ENCODE assay signal across 21 cellular contexts in genomic region chr5:179418972-179419371, GRCh38.
DNase-seq lines count a peak whose midpoint lies in the region; ATAC-seq and TF ChIP-seq lines count a peak whose summit lies in the region.
"Had no signal": no experiment of that assay in that cellular context is flagged by ENCODE, and none has a peak within 500 bp of the region (broad histone marks: within the 10 kb centered on the region; RNA-seq: fewer than 3 reads in every experiment).

No MANE protein-coding gene starts in this region.

- peaks cover 3% of the 10 kb centered on the region for H3K27me3 Mint-ChIP-seq in endodermal cell (ENCODE audit: insufficient read depth)
- H3K27me3 Mint-ChIP-seq: CD4-positive, CD25-positive, alpha-beta regulatory T cell had no signal

- no peak overlapping the region for H3K4me3 ChIP-seq in SK-N-SH (ENCODE audit: low read depth in 2 of 2, low read length in 1 of 2)
- no peak overlapping the region for H3K4me3 ChIP-seq in H7 (ENCODE audit: insufficient read depth, low read depth, low read length)
- H3K4me3 ChIP-seq in endodermal cell (ENCODE audit: low read length), result no peak overlapping the region
- no peak overlapping the region for H3K4me3 ChIP-seq in osteoblast (ENCODE audit: insufficient read depth, low read length)
- H3K4me3 ChIP-seq: BLaER1, GM12878, GM23248, HAP-1 had no signal

- no peak for TF ChIP-seq EP300 in SK-N-SH (IDR thresholded peaks at IDR 0.05; ENCODE audit: borderline replicate concordance in 1 of 2, low read depth in 1 of 2, low read length in 1 of 2)

- no peak overlapping the region for H3K9ac ChIP-seq in SK-N-SH
- H3K9ac ChIP-seq in endodermal cell (ENCODE audit: extremely low read depth, low read length, poor library complexity, severe bottlenecking), result no peak overlapping the region
- H3K9ac ChIP-seq: BLaER1, GM23248 had no signal

- TF ChIP-seq RAD21 in SK-N-SH (IDR thresholded peaks at IDR 0.05; ENCODE audit: low read length), result no peak

- H3K36me3 Mint-ChIP-seq in endodermal cell (ENCODE audit: low read depth), result no peaks in the 10 kb centered on the region
- H3K36me3 Mint-ChIP-seq: CD4-positive, CD25-positive, alpha-beta regulatory T cell; CD8-positive, alpha-beta T cell had no signal

- H3K4me1 Mint-ChIP-seq in endodermal cell, result no peaks in the 10 kb centered on the region
- H3K4me1 Mint-ChIP-seq: B cell; CD4-positive, CD25-positive, alpha-beta regulatory T cell had no signal

- H3K4me2 ChIP-seq in SK-N-SH (no peak overlapping the region), osteoblast (ENCODE audit: insufficient read depth, low read length) (no peak overlapping the region)
- H3K4me2 ChIP-seq: BLaER1 had no signal

- no peaks in the 10 kb centered on the region for H3K36me3 ChIP-seq in SK-N-SH (replicated peaks in 1 of 2; ENCODE audit: control insufficient read depth in 1 of 2, insufficient read depth in 2 of 2, low read length in 1 of 2)
- H3K36me3 ChIP-seq in H7 (replicated peaks; ENCODE audit: control insufficient read depth, insufficient read depth, low read length), result no peaks in the 10 kb centered on the region
- H3K36me3 ChIP-seq in endodermal cell (ENCODE audit: control insufficient read depth, insufficient read depth, low read length), result no peaks in the 10 kb centered on the region
- no peaks in the 10 kb centered on the region for H3K36me3 ChIP-seq in osteoblast (ENCODE audit: insufficient read depth, low read length)
- H3K36me3 ChIP-seq: BLaER1, HAP-1 had no signal

- no peak overlapping the region for H3K27ac Mint-ChIP-seq in endodermal cell
- H3K27ac Mint-ChIP-seq: B cell; CD4-positive, CD25-positive, alpha-beta regulatory T cell; CD8-positive, alpha-beta T cell; HFFc6 had no signal

- POLR2A ChIA-PET in SK-N-SH (lab: Yijun Ruan, JAX), result no interaction called here

- H4K20me1 ChIP-seq in SK-N-SH (ENCODE audit: insufficient read depth) (no peaks in the 10 kb centered on the region), osteoblast (ENCODE audit: insufficient read depth, low read length) (no peaks in the 10 kb centered on the region)
- H4K20me1 ChIP-seq: BLaER1 had no signal

- DNase-seq in SK-N-SH, result peak; percentile 28
- DNase-seq in H7, result peak; percentile 33
- DNase-seq in endodermal cell, result peak; percentile 32
- DNase-seq in osteoblast (ENCODE audit: insufficient read length, low spot score, missing footprints), result peak; percentile 44
- DNase-seq in EL, result no peak
- DNase-seq in activated naive CD4-positive, alpha-beta T cell treated with anti-CD3 and anti-CD28 coated beads, Interleukin-2, amount 50 U/mL, for 16 hours, result no peak
- DNase-seq: Caco-2; CD4-positive, CD25-positive, alpha-beta regulatory T cell; CD8-positive, alpha-beta T cell; DMS153; DND-41; GDM1; GM23248; HFFc6 had no signal

- no peak overlapping the region for H3K4me3 Mint-ChIP-seq in endodermal cell
- H3K4me3 Mint-ChIP-seq: B cell; CD4-positive, CD25-positive, alpha-beta regulatory T cell; CD8-positive, alpha-beta T cell; HFFc6 had no signal

- H3K4me1 ChIP-seq in SK-N-SH (ENCODE audit: control insufficient read depth in 1 of 2, insufficient read depth in 2 of 2, low read depth in 1 of 2, low read length in 1 of 2) (peaks cover 0 to 31% of the 10 kb centered on the region in 2 experiments; a peak in 1 of 4 replicates), endodermal cell (ENCODE audit: control insufficient read depth, insufficient read depth, low read length) (no peaks in the 10 kb centered on the region), osteoblast (ENCODE audit: insufficient read depth, low read length) (peaks cover 4% of the 10 kb centered on the region)
- H3K4me1 ChIP-seq: Caco-2, HAP-1 had no signal

- H3K27ac ChIP-seq in SK-N-SH (ENCODE audit: low read depth in 2 of 2, low read length in 1 of 2) (no peak overlapping the region), endodermal cell (ENCODE audit: low read depth, low read length) (no peak overlapping the region), osteoblast (ENCODE audit: low read depth, low read length) (no peak overlapping the region)
- H3K27ac ChIP-seq: 22Rv1, BLaER1, C4-2B, GM23248 had no signal

- ATAC-seq in SK-N-SH treated with all-trans-retinoic acid at 6 μM for 48 hours, result no peak
- ATAC-seq: CD8-positive, alpha-beta T cell; GM12878 had no signal

- no peaks in the 10 kb centered on the region for H3K9me3 Mint-ChIP-seq in endodermal cell
- H3K9me3 Mint-ChIP-seq: CD8-positive, alpha-beta T cell; HFFc6 had no signal

- H2AFZ ChIP-seq in SK-N-SH (ENCODE audit: low read depth) (no peak overlapping the region), osteoblast (ENCODE audit: low read length) (no peak overlapping the region)
- H2AFZ ChIP-seq: GM23248 had no signal

- no peaks in the 10 kb centered on the region for H3K79me2 ChIP-seq in SK-N-SH (ENCODE audit: insufficient read depth)
- no peaks in the 10 kb centered on the region for H3K79me2 ChIP-seq in osteoblast (ENCODE audit: insufficient read depth, low read length)

- H3F3A ChIP-seq in SK-N-SH (replicated peaks; ENCODE audit: insufficient read depth), result no peaks in the 10 kb centered on the region

- WGBS in SK-N-SH (ENCODE audit: low lambda C conversion rate), result 51% methylated on average over 10 of the region's 11 CpGs
- WGBS in endodermal cell (ENCODE audit: insufficient coverage in 1 of 2, insufficient read length in 1 of 2), 2 experiments, result 89 to 100% methylated on average over 9 to 11 of the region's 11 CpGs

- CTCF ChIA-PET in SK-N-SH (lab: Yijun Ruan, JAX), result no interaction called here

- H3K9me3 ChIP-seq in SK-N-SH, result no peaks in the 10 kb centered on the region
- H3K9me3 ChIP-seq in endodermal cell (ENCODE audit: control insufficient read depth, low read length), result no peaks in the 10 kb centered on the region
- H3K9me3 ChIP-seq in osteoblast (ENCODE audit: low read depth, low read length), result no peaks in the 10 kb centered on the region
- H3K9me3 ChIP-seq: BLaER1, Caco-2, HAP-1 had no signal

- H3K27me3 ChIP-seq in SK-N-SH (ENCODE audit: insufficient read depth), result no peaks in the 10 kb centered on the region
- H3K27me3 ChIP-seq in H7 (ENCODE audit: control insufficient read depth, insufficient read depth, low read length), result no peaks in the 10 kb centered on the region
- H3K27me3 ChIP-seq in endodermal cell (ENCODE audit: control insufficient read depth, insufficient read depth, low read length, poor library complexity, severe bottlenecking), result no peaks in the 10 kb centered on the region
- no peaks in the 10 kb centered on the region for H3K27me3 ChIP-seq in osteoblast (ENCODE audit: insufficient read depth, low read length)
- H3K27me3 ChIP-seq: BLaER1 had no signal

- no peaks in the 10 kb centered on the region for H3K9me2 ChIP-seq in SK-N-SH

- TF ChIP-seq CTCF in SK-N-SH (IDR thresholded peaks at IDR 0.05) (no peak), endodermal cell (conservative IDR thresholded peaks at IDR 0.05) (no peak), osteoblast (IDR thresholded peaks at IDR 0.05; ENCODE audit: extremely low read depth, low read depth, low read length) (no peak)

TF ChIP-seq in SK-N-SH, 30 proteins besides CTCF, POLR2A, EP300 and RAD21:
- TF ChIP-seq YY1 (IDR thresholded peaks at IDR 0.05; ENCODE audit: low read depth) (no peak), TCF12 (IDR thresholded peaks at IDR 0.05) (no peak), TEAD4 (IDR thresholded peaks at IDR 0.05; ENCODE audit: borderline replicate concordance, insufficient read depth) (no peak), GABPA (IDR thresholded peaks at IDR 0.05; ENCODE audit: low read depth) (no peak), JUND (IDR thresholded peaks at IDR 0.05) (no peak), FOXM1 (IDR thresholded peaks at IDR 0.05; ENCODE audit: low read depth) (no peak), MAX (IDR thresholded peaks at IDR 0.05; ENCODE audit: low read depth) (no peak), NFIC (IDR thresholded peaks at IDR 0.05; ENCODE audit: borderline replicate concordance) (no peak), CHD2 (IDR thresholded peaks at IDR 0.05; ENCODE audit: low read length, partially characterized antibody) (no peak), NRF1 (IDR thresholded peaks at IDR 0.05; ENCODE audit: low read depth, low read length) (no peak), RCOR1 (IDR thresholded peaks at IDR 0.05; ENCODE audit: low read length) (no peak)

TF ChIP-seq in SK-N-SH treated with all-trans-retinoic acid at 6 μM for 48 hours, 23 proteins besides CTCF, POLR2A, EP300 and RAD21 (continues in another document):
- TF ChIP-seq CREB5 (CRISPR knock-in tag; IDR thresholded peaks at IDR 0.05; ENCODE audit: low read depth) (no peak), BACH2 (CRISPR knock-in tag; IDR thresholded peaks at IDR 0.05; ENCODE audit: borderline replicate concordance) (no peak), OSR1 (CRISPR knock-in tag; IDR thresholded peaks at IDR 0.05) (no peak), ZNF565 (CRISPR knock-in tag; conservative IDR thresholded peaks at IDR 0.05; ENCODE audit: low read depth) (no peak), TOX (CRISPR knock-in tag; IDR thresholded peaks at IDR 0.05; ENCODE audit: borderline replicate concordance) (no peak)

Comparison
In these comparisons a context has a peak if more than half of its experiments do, and no peak if none do; other contexts are left out.
1. DNase-seq: peak in SK-N-SH (single experiment), H7 (single experiment), endodermal cell (single experiment) and osteoblast (single experiment); none in EL (single experiment) and activated naive CD4-positive, alpha-beta T cell treated with anti-CD3 and anti-CD28 coated beads, Interleukin-2, amount 50 U/mL, for 16 hours (single experiment).